In the genomic region with DNA sequence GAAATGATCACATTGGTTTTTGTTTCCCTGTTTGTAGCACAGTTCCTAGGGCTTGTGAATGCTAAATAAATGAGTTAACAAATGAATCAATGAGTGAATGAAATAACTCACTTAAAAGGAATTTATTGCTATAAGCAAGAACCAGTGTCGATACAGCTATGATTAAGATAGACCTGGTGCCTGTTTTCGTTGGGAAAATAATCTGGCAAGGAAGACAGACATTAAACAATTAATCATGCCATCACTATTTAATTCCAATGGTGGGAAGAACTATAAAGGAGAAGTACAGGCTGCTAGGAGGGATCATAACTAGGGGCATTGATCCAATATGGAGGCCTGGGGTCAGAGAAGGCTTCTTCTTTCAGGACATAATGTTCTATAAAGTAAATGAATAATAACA, we compare ENCODE assay signal across 24 cellular contexts. TPM values are rescaled to one million over a fixed set of nuclear protein-coding genes. Genes with fewer than 3 reads are reported as not detected.
A peak's percentile ranks its signal among the peaks of the same experiment; 100 is the strongest.
DNase-seq lines count a peak whose midpoint lies in the region; ATAC-seq, FAIRE-seq and TF ChIP-seq lines count a peak whose summit lies in the region.
"Had no signal": no experiment of that assay in that cellular context is flagged by ENCODE, and none has a peak within 500 bp of the region (broad histone marks: within the 10 kb centered on the region; RNA-seq: fewer than 3 reads in every experiment).

No MANE protein-coding gene starts in this region.

- no peaks in the 10 kb centered on the region for H3K9me3 Mint-ChIP-seq in central memory CD8-positive, alpha-beta T cell
- H3K9me3 Mint-ChIP-seq: activated B cell treated with CpG ODN at 0.5 μM for 24 hours; activated CD4-positive, alpha-beta memory T cell treated with anti-CD3 and anti-CD28 coated beads for 36 hours; dendritic cell treated with granulocyte-macrophage colony-stimulating factor and Interleukin-4, amounts not matched to agents 40 ng/mL and 50 ng/mL, for 4 days; IgD-negative memory B cell; nephron progenitor cell; stimulated activated memory B cell treated with anti-CD40 and anti-IgM and Interleukin-4, amounts not matched to agents 10 μg/mL and 1 μg/mL and 100 μg/mL, for 72 hours had no signal

- TF ChIP-seq EP300 in A549 (IDR thresholded peaks at IDR 0.05) = no peak

- CTCF ChIA-PET in A549 (lab: Yijun Ruan, JAX) = no interaction called here

- peak overlapping the region in 1 of 2 experiments; percentile 36; a peak in 1 of 6 replicates for H3K27ac ChIP-seq in A549

- no peaks in the 10 kb centered on the region for H3K36me3 ChIP-seq in H7 (replicated peaks; ENCODE audit: control insufficient read depth, insufficient read depth, low read length)
- H3K36me3 ChIP-seq: heart left ventricle, thyroid gland had no signal

- H3K27me3 Mint-ChIP-seq in central memory CD8-positive, alpha-beta T cell = peaks cover 10% of the 10 kb centered on the region
- H3K27me3 Mint-ChIP-seq: activated B cell treated with CpG ODN at 0.5 μM for 24 hours; activated CD4-positive, alpha-beta memory T cell treated with anti-CD3 and anti-CD28 coated beads for 36 hours; dendritic cell treated with granulocyte-macrophage colony-stimulating factor and Interleukin-4, amounts not matched to agents 40 ng/mL and 50 ng/mL, for 4 days; IgD-negative memory B cell; stimulated activated memory B cell treated with anti-CD40 and anti-IgM and Interleukin-4, amounts not matched to agents 10 μg/mL and 1 μg/mL and 100 μg/mL, for 72 hours had no signal

- no peaks in the 10 kb centered on the region for H3K27me3 ChIP-seq in H7 (ENCODE audit: control insufficient read depth, insufficient read depth, low read length)
- H3K27me3 ChIP-seq: heart left ventricle, thyroid gland had no signal

- POLR2A ChIA-PET in A549 (lab: Yijun Ruan, JAX) = no interaction called here

- peak overlapping the region; percentile 40; the same call in 2 of the 3 replicates for H3K4me2 ChIP-seq in A549

- no peaks in the 10 kb centered on the region for H3K9me3 ChIP-seq in A549
- H3K9me3 ChIP-seq: heart left ventricle, thyroid gland had no signal

- peaks cover 22% of the 10 kb centered on the region; the same call in 1 of the 3 replicates for H3K4me1 ChIP-seq in A549
- H3K4me1 ChIP-seq: thyroid gland had no signal

- H3K4me1 Mint-ChIP-seq in central memory CD8-positive, alpha-beta T cell = peaks cover 52% of the 10 kb centered on the region

- TF ChIP-seq RAD21 in A549 (conservative IDR thresholded peaks at IDR 0.05 in 1 of 2, IDR thresholded peaks at IDR 0.05 in 1 of 2) = no peak

- ATAC-seq in A549 = no peak
- no peak for ATAC-seq in central memory CD8-positive, alpha-beta T cell (replicated peaks; ENCODE audit: extremely low read depth, poor library complexity, severe bottlenecking)
- no peak for ATAC-seq in HG03097 (IDR thresholded peaks at IDR 0.05; ENCODE audit: low FRiP score, unreplicated experiment)
- ATAC-seq: heart left ventricle; stimulated activated memory B cell treated with anti-CD40 and anti-IgM and Interleukin-4, amounts not matched to agents 10 μg/mL and 1 μg/mL and 100 μg/mL, for 72 hours had no signal

- peaks cover 26% of the 10 kb centered on the region for H3K36me3 Mint-ChIP-seq in central memory CD8-positive, alpha-beta T cell (ENCODE audit: insufficient read depth)
- H3K36me3 Mint-ChIP-seq: activated CD4-positive, alpha-beta memory T cell treated with anti-CD3 and anti-CD28 coated beads for 36 hours; IgD-negative memory B cell; stimulated activated memory B cell treated with anti-CD40 and anti-IgM and Interleukin-4, amounts not matched to agents 10 μg/mL and 1 μg/mL and 100 μg/mL, for 72 hours had no signal

- H3K4me3 ChIP-seq in A549 (no peak overlapping the region), LNCaP clone FGC (ENCODE audit: low read depth, low read length) (no peak overlapping the region), skeletal muscle cell (ENCODE audit: low read depth, low read length) (no peak overlapping the region), H7 (ENCODE audit: insufficient read depth, low read depth, low read length) (no peak overlapping the region)
- H3K4me3 ChIP-seq: heart left ventricle, thyroid gland had no signal

- 2% methylated on average over 2 of the region's 2 CpGs for WGBS in A549 (ENCODE audit: missing lambda C conversion rate)

- DNase-seq in A549 (ENCODE audit: low read depth in 1 of 2, low spot score in 1 of 2) (peak in 1 of 2 experiments; percentile 19), LNCaP clone FGC (ENCODE audit: low read depth) (peak; percentile 77), skeletal muscle cell (ENCODE audit: low read depth) (peak; percentile 39), H7 (no peak), frontal cortex (ENCODE audit: low spot score in 2 of 2) (no peak), RPMI8226 (no peak)
- DNase-seq in central memory CD8-positive, alpha-beta T cell (ENCODE audit: low spot score in 2 of 2) = no peak
- DNase-seq: activated B cell treated with CpG ODN at 0.5 μM for 24 hours; activated CD4-positive, alpha-beta memory T cell treated with anti-CD3 and anti-CD28 coated beads for 36 hours; activated gamma-delta T cell; C1 segment of cervical spinal cord; heart left ventricle; midbrain; NCI-H146; NCI-H524; nephron progenitor cell; small intestine; stimulated activated CD4-positive, alpha-beta T cell treated with anti-CD3 and anti-CD28 coated beads, Interleukin-2, amount 100 ng/mL, for 24 hours had no signal

- H3K27ac Mint-ChIP-seq in central memory CD8-positive, alpha-beta T cell (ENCODE audit: low read depth) = peak overlapping the region; percentile 99
- H3K27ac Mint-ChIP-seq: activated B cell treated with CpG ODN at 0.5 μM for 24 hours; activated CD4-positive, alpha-beta memory T cell treated with anti-CD3 and anti-CD28 coated beads for 36 hours; dendritic cell treated with granulocyte-macrophage colony-stimulating factor and Interleukin-4, amounts not matched to agents 40 ng/mL and 50 ng/mL, for 4 days; stimulated activated memory B cell treated with anti-CD40 and anti-IgM and Interleukin-4, amounts not matched to agents 10 μg/mL and 1 μg/mL and 100 μg/mL, for 72 hours had no signal

- TF ChIP-seq CTCF in A549 (IDR thresholded peaks at IDR 0.05) (no peak), LNCaP clone FGC (IDR thresholded peaks at IDR 0.05; ENCODE audit: control insufficient read depth, extremely low read depth, insufficient read depth) (no peak)

- FAIRE-seq in A549 (lab: Jason Lieb, UNC) (no peak), frontal cortex (lab: Jason Lieb, UNC) (no peak)
- FAIRE-seq: endometrium, small intestine had no signal

- TF ChIP-seq POLR2A in A549 (IDR thresholded peaks at IDR 0.05; ENCODE audit: low read length) = no peak

- H3K4me3 Mint-ChIP-seq in central memory CD8-positive, alpha-beta T cell = no peak overlapping the region
- H3K4me3 Mint-ChIP-seq: activated B cell treated with CpG ODN at 0.5 μM for 24 hours; activated CD4-positive, alpha-beta memory T cell treated with anti-CD3 and anti-CD28 coated beads for 36 hours; dendritic cell treated with granulocyte-macrophage colony-stimulating factor and Interleukin-4, amounts not matched to agents 40 ng/mL and 50 ng/mL, for 4 days; nephron progenitor cell; stimulated activated memory B cell treated with anti-CD40 and anti-IgM and Interleukin-4, amounts not matched to agents 10 μg/mL and 1 μg/mL and 100 μg/mL, for 72 hours had no signal

TF ChIP-seq in A549, 52 proteins besides CTCF, POLR2A, EP300 and RAD21:
- TF ChIP-seq TP53 (CRISPR knock-in tag; IDR thresholded peaks at IDR 0.05) (no peak), JUNB (IDR thresholded peaks at IDR 0.05) (0 out of 2 replicates have a peak, but pooled peaks have one; percentile 18)

RNA-seq across cellular contexts. Expression of a gene that starts 4.5 kb away (rescaled TPM):
- polyA plus RNA-seq in A549 (2011; rRNA removed) (8.5 and 8.9 TPM in 2 replicates), A549 (2017; fragmentation: RNase III; extraction: RNeasy Plus Mini Kit Qiagen cat#74134 plus additional on column Dnase treatment) (7.8 to 10.1 TPM (median 9.3 TPM) in 3 replicates)
- 0.87 and 0.97 TPM in 2 replicates for polyA plus RNA-seq in A549 (2012; cell fraction: cytosol; rRNA removed)
- polyA plus RNA-seq in A549 (2012; cell fraction: nucleus; rRNA removed) = 1.0 and 3.1 TPM in 2 replicates
- polyA minus RNA-seq in A549 (2011; rRNA and poly(A)+ RNA removed) = 4.5 and 5.0 TPM in 2 replicates
- 16.8 and 27.1 TPM in 2 replicates for total RNA-seq in H7 (2014; rRNA removed; shearing (Covaris generic))
- total RNA-seq in frontal cortex = 34.2 TPM

Comparison
In these comparisons a context has a peak if more than half of its experiments do, and no peak if none do; other contexts are left out.
1. DNase-seq: peak in LNCaP clone FGC (single experiment) and skeletal muscle cell (single experiment); none in central memory CD8-positive, alpha-beta T cell (0 of 2), H7 (single experiment), frontal cortex (0 of 2) and RPMI8226 (single experiment).